Comparison of ENCODE assay signal across 1 cellular context in genomic region chr2:121736140-121736461, GRCh38.
TF ChIP-seq lines count a peak whose summit lies in the region.

No MANE protein-coding gene starts in this region.

TF ChIP-seq in H1, 55 proteins besides CTCF, POLR2A, EP300 and RAD21:
- TF ChIP-seq CEBPB (IDR thresholded peaks at IDR 0.05; ENCODE audit: low read depth, low read length) (no peak), SAP30 (IDR thresholded peaks at IDR 0.05; ENCODE audit: insufficient read depth, insufficient replicate concordance, low read length) (peak; percentile 96), JUND (IDR thresholded peaks at IDR 0.05; ENCODE audit: low read length) (no peak), CHD7 (IDR thresholded peaks at IDR 0.05; ENCODE audit: insufficient replicate concordance, low read length) (no peak), RFX5 (IDR thresholded peaks at IDR 0.05; ENCODE audit: borderline replicate concordance, low read depth, low read length) (no peak), HDAC6 (IDR thresholded peaks at IDR 0.05; ENCODE audit: low read depth, low read length) (no peak)
